Comparison of ENCODE assay signal across 1 cellular context in genomic region chr12:95611676-95612309, GRCh38.
TF ChIP-seq lines count a peak whose summit lies in the region.

No MANE protein-coding gene starts in this region.

TF ChIP-seq in HCT116, 20 proteins besides CTCF, POLR2A, EP300 and RAD21 (continued from another document):
- TF ChIP-seq REST (IDR thresholded peaks at IDR 0.05; ENCODE audit: low read depth) = no peak
